ENCODE assay signal across 1 cellular context in genomic region chr5:93163010-93163663, GRCh38.
TF ChIP-seq lines count a peak whose summit lies in the region.

No MANE protein-coding gene starts in this region.

TF ChIP-seq in A549, 52 proteins besides CTCF, POLR2A, EP300 and RAD21 (continued from another document):
- TF ChIP-seq CBX8 (IDR thresholded peaks at IDR 0.05) = no peak
- no peak for TF ChIP-seq ZSCAN20 (CRISPR knock-in tag; IDR thresholded peaks at IDR 0.05)
